Comparison of ENCODE assay signal across 11 cellular contexts in genomic region chr15:82021992-82022391, GRCh38. TPM values are rescaled to one million over a fixed set of nuclear protein-coding genes. Genes with fewer than 3 reads are reported as not detected.
A peak's percentile ranks its signal among the peaks of the same experiment; 100 is the strongest.
DNase-seq lines count a peak whose midpoint lies in the region; ATAC-seq and TF ChIP-seq lines count a peak whose summit lies in the region.
"Had no signal": no experiment of that assay in that cellular context is flagged by ENCODE, and none has a peak within 500 bp of the region (broad histone marks: within the 10 kb centered on the region; RNA-seq: fewer than 3 reads in every experiment).

No MANE protein-coding gene starts in this region.

- H3K9me3 Mint-ChIP-seq in WTC11: peaks cover 10% of the 10 kb centered on the region; the same call in 1 of the 2 replicates

- no peaks in the 10 kb centered on the region; the same call in none of the 2 replicates for H3K27me3 Mint-ChIP-seq in WTC11 (ENCODE audit: low read depth)

- TF ChIP-seq CTCF in upper lobe of right lung (IDR thresholded peaks at IDR 0.05): no peak
- TF ChIP-seq CTCF in WTC11 (IDR thresholded peaks at IDR 0.05): no peak

- H3K36me3 ChIP-seq in upper lobe of right lung: no peaks in the 10 kb centered on the region
- H3K36me3 ChIP-seq: SJSA1 had no signal

- H3K4me1 Mint-ChIP-seq in WTC11: peaks cover 7% of the 10 kb centered on the region; the same call in 1 of the 2 replicates

- no peaks in the 10 kb centered on the region for H3K4me1 ChIP-seq in upper lobe of right lung
- H3K4me1 ChIP-seq: Caco-2, SJSA1 had no signal

- H3K27ac ChIP-seq in upper lobe of right lung: no peak overlapping the region
- H3K27ac ChIP-seq: SJSA1 had no signal

- DNase-seq in DMS153 treated with DMSO at 0.1 percent for 48 hours (lab: John Stamatoyannopoulos, UW; ENCODE audit: unreplicated experiment) (peak; percentile 49), NCI-H146 treated with DMSO at 0.1 percent for 48 hours (lab: John Stamatoyannopoulos, UW; ENCODE audit: unreplicated experiment) (peak; percentile 65), SHP77 treated with DMSO at 0.1 percent for 48 hours (lab: John Stamatoyannopoulos, UW) (peak; percentile 86), iris pigment epithelial cell (ENCODE audit: low read depth) (peak; percentile 56), upper lobe of right lung (no peak), WTC11 (ENCODE audit: low spot score) (no peak)
- DNase-seq in central memory CD4-positive, alpha-beta T cell: no peak
- DNase-seq: Caco-2 had no signal

- POLR2A ChIA-PET in WTC11 (lab: Charles Lee): no interaction called here

- no peaks in the 10 kb centered on the region for H3K27me3 ChIP-seq in upper lobe of right lung
- H3K27me3 ChIP-seq: SJSA1 had no signal

- H3K4me3 Mint-ChIP-seq in WTC11: no peak overlapping the region

- no peak overlapping the region for H3K27ac Mint-ChIP-seq in WTC11
- H3K27ac Mint-ChIP-seq: progenitor cell of endocrine pancreas had no signal

- intact Hi-C loops in upper lobe of right lung (cut with DNase I): no loop called here

- CTCF ChIA-PET in WTC11 (lab: Charles Lee): no interaction called here

- no peaks in the 10 kb centered on the region for H3K9me3 ChIP-seq in upper lobe of right lung
- H3K9me3 ChIP-seq: Caco-2, SJSA1 had no signal

- H3K4me3 ChIP-seq in upper lobe of right lung: no peak overlapping the region
- H3K4me3 ChIP-seq: SJSA1 had no signal

- H3K36me3 Mint-ChIP-seq in WTC11: no peaks in the 10 kb centered on the region

- no peak for ATAC-seq in upper lobe of right lung
- no peak for ATAC-seq in WTC11
- ATAC-seq in GM19467 (IDR thresholded peaks at IDR 0.05; ENCODE audit: unreplicated experiment): no peak

TF ChIP-seq in WTC11, 78 proteins besides CTCF, POLR2A, EP300 and RAD21:
- TF ChIP-seq ESRRA (CRISPR knock-in tag; IDR thresholded peaks at IDR 0.05; ENCODE audit: borderline replicate concordance) (no peak), ZNF232 (CRISPR knock-in tag; IDR thresholded peaks at IDR 0.05) (no peak), ZNF219 (CRISPR knock-in tag; IDR thresholded peaks at IDR 0.05; ENCODE audit: borderline replicate concordance) (no peak), ZBTB21 (CRISPR knock-in tag; IDR thresholded peaks at IDR 0.05; ENCODE audit: borderline replicate concordance) (no peak), ZNF423 (CRISPR knock-in tag; IDR thresholded peaks at IDR 0.05) (no peak), ATF3 (CRISPR knock-in tag; conservative IDR thresholded peaks at IDR 0.05) (no peak), TEAD1 (CRISPR knock-in tag; IDR thresholded peaks at IDR 0.05) (no peak), NFYB (CRISPR knock-in tag; conservative IDR thresholded peaks at IDR 0.05; ENCODE audit: low read depth) (no peak), ZNF317 (CRISPR knock-in tag; IDR thresholded peaks at IDR 0.05; ENCODE audit: borderline replicate concordance, low read depth) (no peak), ZNF425 (CRISPR knock-in tag; conservative IDR thresholded peaks at IDR 0.05) (no peak)
- TF ChIP-seq, protein P1, sequence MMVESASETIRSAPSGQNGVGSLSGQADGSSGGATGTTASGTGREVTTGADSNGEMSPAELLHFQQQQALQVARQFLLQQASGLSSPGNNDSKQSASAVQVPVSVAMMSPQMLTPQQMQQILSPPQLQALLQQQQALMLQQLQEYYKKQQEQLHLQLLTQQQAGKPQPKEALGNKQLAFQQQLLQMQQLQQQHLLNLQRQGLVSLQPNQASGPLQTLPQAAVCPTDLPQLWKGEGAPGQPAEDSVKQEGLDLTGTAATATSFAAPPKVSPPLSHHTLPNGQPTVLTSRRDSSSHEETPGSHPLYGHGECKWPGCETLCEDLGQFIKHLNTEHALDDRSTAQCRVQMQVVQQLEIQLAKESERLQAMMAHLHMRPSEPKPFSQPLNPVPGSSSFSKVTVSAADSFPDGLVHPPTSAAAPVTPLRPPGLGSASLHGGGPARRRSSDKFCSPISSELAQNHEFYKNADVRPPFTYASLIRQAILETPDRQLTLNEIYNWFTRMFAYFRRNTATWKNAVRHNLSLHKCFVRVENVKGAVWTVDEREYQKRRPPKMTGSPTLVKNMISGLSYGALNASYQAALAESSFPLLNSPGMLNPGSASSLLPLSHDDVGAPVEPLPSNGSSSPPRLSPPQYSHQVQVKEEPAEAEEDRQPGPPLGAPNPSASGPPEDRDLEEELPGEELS (CRISPR knock-in tag; IDR thresholded peaks at IDR 0.05): no peak
- TF ChIP-seq, protein P2, sequence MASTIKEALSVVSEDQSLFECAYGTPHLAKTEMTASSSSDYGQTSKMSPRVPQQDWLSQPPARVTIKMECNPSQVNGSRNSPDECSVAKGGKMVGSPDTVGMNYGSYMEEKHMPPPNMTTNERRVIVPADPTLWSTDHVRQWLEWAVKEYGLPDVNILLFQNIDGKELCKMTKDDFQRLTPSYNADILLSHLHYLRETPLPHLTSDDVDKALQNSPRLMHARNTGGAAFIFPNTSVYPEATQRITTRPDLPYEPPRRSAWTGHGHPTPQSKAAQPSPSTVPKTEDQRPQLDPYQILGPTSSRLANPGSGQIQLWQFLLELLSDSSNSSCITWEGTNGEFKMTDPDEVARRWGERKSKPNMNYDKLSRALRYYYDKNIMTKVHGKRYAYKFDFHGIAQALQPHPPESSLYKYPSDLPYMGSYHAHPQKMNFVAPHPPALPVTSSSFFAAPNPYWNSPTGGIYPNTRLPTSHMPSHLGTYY (CRISPR knock-in tag; IDR thresholded peaks at IDR 0.05): no peak
- TF ChIP-seq, protein P3, sequence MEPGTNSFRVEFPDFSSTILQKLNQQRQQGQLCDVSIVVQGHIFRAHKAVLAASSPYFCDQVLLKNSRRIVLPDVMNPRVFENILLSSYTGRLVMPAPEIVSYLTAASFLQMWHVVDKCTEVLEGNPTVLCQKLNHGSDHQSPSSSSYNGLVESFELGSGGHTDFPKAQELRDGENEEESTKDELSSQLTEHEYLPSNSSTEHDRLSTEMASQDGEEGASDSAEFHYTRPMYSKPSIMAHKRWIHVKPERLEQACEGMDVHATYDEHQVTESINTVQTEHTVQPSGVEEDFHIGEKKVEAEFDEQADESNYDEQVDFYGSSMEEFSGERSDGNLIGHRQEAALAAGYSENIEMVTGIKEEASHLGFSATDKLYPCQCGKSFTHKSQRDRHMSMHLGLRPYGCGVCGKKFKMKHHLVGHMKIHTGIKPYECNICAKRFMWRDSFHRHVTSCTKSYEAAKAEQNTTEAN (CRISPR knock-in tag; IDR thresholded peaks at IDR 0.05): no peak
TF ChIP-seq in WTC11: peak in this region for 0.

RNA-seq across cellular contexts. Expression of gene MEX3B, which starts 23.8 kb away (rescaled TPM):
- 1.9 TPM for total RNA-seq in upper lobe of right lung
- 8.5 to 8.9 TPM (median 8.8 TPM) in 3 replicates for total RNA-seq in WTC11 (2021)

Comparison
In these comparisons a context has a peak if more than half of its experiments do, and no peak if none do; other contexts are left out.
1. DNase-seq: peak in DMS153 treated with DMSO at 0.1 percent for 48 hours (single experiment), NCI-H146 treated with DMSO at 0.1 percent for 48 hours (single experiment), SHP77 treated with DMSO at 0.1 percent for 48 hours (single experiment) and iris pigment epithelial cell (single experiment); none in upper lobe of right lung (single experiment), WTC11 (single experiment) and central memory CD4-positive, alpha-beta T cell (single experiment).